In the genomic region with DNA sequence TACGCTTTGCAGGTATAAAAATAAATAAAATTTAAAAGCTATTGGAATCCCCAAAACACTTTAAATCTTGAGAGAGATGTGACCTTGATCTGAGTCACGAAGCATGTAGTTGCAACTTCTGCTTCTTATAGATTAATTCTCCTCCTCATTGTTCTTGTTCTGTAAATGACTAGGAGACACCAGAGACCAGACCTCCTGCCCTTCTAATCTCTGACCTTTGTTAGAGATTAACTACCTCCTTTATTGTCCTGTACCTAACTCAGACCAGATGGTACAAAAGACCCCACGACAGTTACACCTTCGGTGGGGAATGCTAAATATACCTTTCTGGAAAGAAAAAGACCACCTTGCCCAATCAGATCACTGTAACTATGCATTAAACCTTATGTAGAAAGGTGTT, we compare ENCODE assay signal across 16 cellular contexts.
DNase-seq lines count a peak whose midpoint lies in the region; ATAC-seq lines count a peak whose summit lies in the region.
"Had no signal": no experiment of that assay in that cellular context is flagged by ENCODE, and none has a peak within 500 bp of the region (broad histone marks: within the 10 kb centered on the region; RNA-seq: fewer than 3 reads in every experiment).

No MANE protein-coding gene starts in this region.

- no peak overlapping the region for H3K4me3 ChIP-seq in mesodermal cell (ENCODE audit: extremely low read depth, insufficient read depth, low read length, poor library complexity, severe bottlenecking)
- H3K4me3 ChIP-seq in mesenchymal stem cell (ENCODE audit: insufficient read depth in 1 of 2, low read depth in 1 of 2, low read length in 2 of 2): no peak overlapping the region
- H3K4me3 ChIP-seq: BLaER1 treated with 17β-estradiol and CSF1 and Interleukin-3, amounts not matched to agents 10 nM and 100 nM had no signal

- H3K18ac ChIP-seq in mesenchymal stem cell (ENCODE audit: low read depth in 1 of 2, low read length in 2 of 2): no peak overlapping the region

- no peak overlapping the region for H2BK5ac ChIP-seq in mesenchymal stem cell (ENCODE audit: low read depth, low read length, poor library complexity, severe bottlenecking)

- H3K23ac ChIP-seq in mesenchymal stem cell (ENCODE audit: low read length in 2 of 2): no peak overlapping the region

- no peak overlapping the region for H2BK120ac ChIP-seq in mesenchymal stem cell (ENCODE audit: low read depth, low read length)

- H4K91ac ChIP-seq in mesenchymal stem cell (ENCODE audit: low read length): no peak overlapping the region

- H3K4me1 ChIP-seq in mesodermal cell (ENCODE audit: control insufficient read depth, insufficient read depth, low read length, poor library complexity, severe bottlenecking): peaks cover 24% of the 10 kb centered on the region
- no peaks in the 10 kb centered on the region for H3K4me1 ChIP-seq in mesenchymal stem cell (ENCODE audit: control insufficient read depth, insufficient read depth, low read depth, low read length)
- H3K4me1 ChIP-seq: BLaER1 treated with 17β-estradiol and CSF1 and Interleukin-3, amounts not matched to agents 10 nM and 100 nM had no signal

- H3K9ac ChIP-seq in mesenchymal stem cell (ENCODE audit: low read length): no peak overlapping the region
- H3K9ac ChIP-seq: BLaER1 treated with 17β-estradiol and CSF1 and Interleukin-3, amounts not matched to agents 10 nM and 100 nM had no signal

- H3K27ac Mint-ChIP-seq in stimulated activated naive CD8-positive, alpha-beta T cell treated with anti-CD3 and anti-CD28 coated beads, Interleukin-15, Interleukin-2, amounts not matched to agents 100 ng/mL and 50 ng/mL, for 24 hours: peak overlapping the region; percentile 21
- peak overlapping the region in 1 of 2 donors; percentile 29 for H3K27ac Mint-ChIP-seq in stimulated activated naive CD8-positive, alpha-beta T cell treated with anti-CD3 and anti-CD28 coated beads, Interleukin-15, amount 100 ng/mL, for 72 hours
- peak overlapping the region; percentile 18 for H3K27ac Mint-ChIP-seq in activated T-helper 17 cell treated with anti-CD3 and anti-CD28 coated beads, Interleukin-2, amount 50 U/mL, for 72 hours

- H2AFZ ChIP-seq in mesenchymal stem cell (ENCODE audit: low read depth, low read length): no peak overlapping the region

- no peak overlapping the region for H3K4ac ChIP-seq in mesenchymal stem cell (ENCODE audit: low read depth in 1 of 2, low read length in 2 of 2)

- H2BK15ac ChIP-seq in mesenchymal stem cell (ENCODE audit: low read depth, poor library complexity, severe bottlenecking): no peak overlapping the region

- no peak for ATAC-seq in stimulated activated naive CD8-positive, alpha-beta T cell treated with anti-CD3 and anti-CD28 coated beads, Interleukin-15, amount 100 ng/mL, for 72 hours
- ATAC-seq in activated T-helper 17 cell treated with anti-CD3 and anti-CD28 coated beads, Interleukin-2, amount 50 U/mL, for 72 hours (replicated peaks): no peak
- ATAC-seq in GM19023 (IDR thresholded peaks at IDR 0.05; ENCODE audit: unreplicated experiment): no peak

- H3K4me3 Mint-ChIP-seq in stimulated activated naive CD8-positive, alpha-beta T cell treated with anti-CD3 and anti-CD28 coated beads, Interleukin-15, Interleukin-2, amounts not matched to agents 100 ng/mL and 50 ng/mL, for 24 hours: no peak overlapping the region
- no peak overlapping the region for H3K4me3 Mint-ChIP-seq in stimulated activated naive CD8-positive, alpha-beta T cell treated with anti-CD3 and anti-CD28 coated beads, Interleukin-15, amount 100 ng/mL, for 72 hours
- no peak overlapping the region for H3K4me3 Mint-ChIP-seq in activated T-helper 17 cell treated with anti-CD3 and anti-CD28 coated beads, Interleukin-2, amount 50 U/mL, for 72 hours

- H3K27me3 ChIP-seq in mesenchymal stem cell (ENCODE audit: control insufficient read depth in 1 of 2, insufficient read depth in 1 of 2, low read length in 2 of 2): no peaks in the 10 kb centered on the region
- H3K27me3 ChIP-seq: BLaER1 treated with 17β-estradiol and CSF1 and Interleukin-3, amounts not matched to agents 10 nM and 100 nM had no signal

- H2BK12ac ChIP-seq in mesenchymal stem cell (ENCODE audit: low read length in 2 of 2): no peak overlapping the region

- no peak overlapping the region for H2AK5ac ChIP-seq in mesenchymal stem cell (ENCODE audit: low read length, severe bottlenecking)

- no peaks in the 10 kb centered on the region for H3K9me3 Mint-ChIP-seq in stimulated activated naive CD8-positive, alpha-beta T cell treated with anti-CD3 and anti-CD28 coated beads, Interleukin-15, Interleukin-2, amounts not matched to agents 100 ng/mL and 50 ng/mL, for 24 hours
- H3K9me3 Mint-ChIP-seq in stimulated activated naive CD8-positive, alpha-beta T cell treated with anti-CD3 and anti-CD28 coated beads, Interleukin-15, amount 100 ng/mL, for 72 hours: no peaks in the 10 kb centered on the region
- H3K9me3 Mint-ChIP-seq in activated T-helper 17 cell treated with anti-CD3 and anti-CD28 coated beads, Interleukin-2, amount 50 U/mL, for 72 hours: no peaks in the 10 kb centered on the region

- H3K36me3 ChIP-seq in mesodermal cell (ENCODE audit: control insufficient read depth, insufficient read depth, low read length): peaks cover 17% of the 10 kb centered on the region
- H3K36me3 ChIP-seq in mesenchymal stem cell (ENCODE audit: control insufficient read depth in 1 of 2, insufficient read depth in 2 of 2, low read depth in 1 of 2, low read length in 2 of 2): peaks cover 8 to 31% of the 10 kb centered on the region in 2 experiments

- no peak overlapping the region for H4K8ac ChIP-seq in mesenchymal stem cell (ENCODE audit: low read length)

- H3K27ac ChIP-seq in mesodermal cell (ENCODE audit: low read depth, low read length, severe bottlenecking) (peak overlapping the region; percentile 26), mesenchymal stem cell (ENCODE audit: low read length, poor library complexity, severe bottlenecking) (no peak overlapping the region)
- H3K27ac ChIP-seq: BLaER1 treated with 17β-estradiol and CSF1 and Interleukin-3, amounts not matched to agents 10 nM and 100 nM had no signal

- no peak for DNase-seq in stimulated activated naive CD8-positive, alpha-beta T cell treated with anti-CD3 and anti-CD28 coated beads, Interleukin-15, amount 100 ng/mL, for 72 hours
- DNase-seq in SKM-1 treated with dmso at 0.1 percent for 144 hours (lab: John Stamatoyannopoulos, UW; ENCODE audit: unreplicated experiment) (no peak), mesenchymal stem cell (no peak)
- DNase-seq: GF-D8, H7, MV-4-11, NCI-H1417 treated with DMSO at 0.1 percent for 48 hours, NCI-H2029, NCI-H2171, NCI-H446, SIG-M5 had no signal

- no peaks in the 10 kb centered on the region for H3K79me1 ChIP-seq in mesenchymal stem cell (replicated peaks; ENCODE audit: low read length, poor library complexity, severe bottlenecking)

- H3K9me3 ChIP-seq in mesodermal cell (ENCODE audit: control insufficient read depth, low read length) (no peaks in the 10 kb centered on the region), mesenchymal stem cell (ENCODE audit: control insufficient read depth, low read length) (no peaks in the 10 kb centered on the region)
- H3K9me3 ChIP-seq: BLaER1 treated with 17β-estradiol and CSF1 and Interleukin-3, amounts not matched to agents 10 nM and 100 nM had no signal

- H3K4me2 ChIP-seq in mesenchymal stem cell (ENCODE audit: low read length, poor library complexity, severe bottlenecking): no peak overlapping the region
- H3K4me2 ChIP-seq: BLaER1 treated with 17β-estradiol and CSF1 and Interleukin-3, amounts not matched to agents 10 nM and 100 nM had no signal

- H3K4me1 Mint-ChIP-seq in stimulated activated naive CD8-positive, alpha-beta T cell treated with anti-CD3 and anti-CD28 coated beads, Interleukin-15, Interleukin-2, amounts not matched to agents 100 ng/mL and 50 ng/mL, for 24 hours (ENCODE audit: low read depth): peaks cover 4% of the 10 kb centered on the region
- peaks cover 15% of the 10 kb centered on the region for H3K4me1 Mint-ChIP-seq in stimulated activated naive CD8-positive, alpha-beta T cell treated with anti-CD3 and anti-CD28 coated beads, Interleukin-15, amount 100 ng/mL, for 72 hours
- H3K4me1 Mint-ChIP-seq in activated T-helper 17 cell treated with anti-CD3 and anti-CD28 coated beads, Interleukin-2, amount 50 U/mL, for 72 hours: peaks cover 4% of the 10 kb centered on the region

- H3K27me3 Mint-ChIP-seq in stimulated activated naive CD8-positive, alpha-beta T cell treated with anti-CD3 and anti-CD28 coated beads, Interleukin-15, Interleukin-2, amounts not matched to agents 100 ng/mL and 50 ng/mL, for 24 hours: no peaks in the 10 kb centered on the region
- H3K27me3 Mint-ChIP-seq in stimulated activated naive CD8-positive, alpha-beta T cell treated with anti-CD3 and anti-CD28 coated beads, Interleukin-15, amount 100 ng/mL, for 72 hours: no peaks in the 10 kb centered on the region
- no peaks in the 10 kb centered on the region for H3K27me3 Mint-ChIP-seq in activated T-helper 17 cell treated with anti-CD3 and anti-CD28 coated beads, Interleukin-2, amount 50 U/mL, for 72 hours

- H3K14ac ChIP-seq in mesenchymal stem cell (ENCODE audit: low read length in 2 of 2): no peak overlapping the region

- H3K36me3 Mint-ChIP-seq in stimulated activated naive CD8-positive, alpha-beta T cell treated with anti-CD3 and anti-CD28 coated beads, Interleukin-15, Interleukin-2, amounts not matched to agents 100 ng/mL and 50 ng/mL, for 24 hours (ENCODE audit: low read depth): peaks cover 18% of the 10 kb centered on the region
- H3K36me3 Mint-ChIP-seq in activated T-helper 17 cell treated with anti-CD3 and anti-CD28 coated beads, Interleukin-2, amount 50 U/mL, for 72 hours (ENCODE audit: low read depth): peaks cover 44% of the 10 kb centered on the region

- WGBS in mesodermal cell (ENCODE audit: insufficient coverage in 2 of 2), 2 experiments: 80% methylated on average over 1 of the region's 4 CpGs; no CpG with 5 or more reads in 1 of the 2 experiments
- 85% methylated on average over 3 of the region's 4 CpGs for WGBS in mesenchymal stem cell
